In genomic region chr5:71907001-71907564, GRCh38 we compare ENCODE assay signal across 14 cellular contexts.
A peak's percentile ranks its signal among the peaks of the same experiment; 100 is the strongest.
DNase-seq lines count a peak whose midpoint lies in the region; ATAC-seq, FAIRE-seq and TF ChIP-seq lines count a peak whose summit lies in the region.
"Had no signal": no experiment of that assay in that cellular context is flagged by ENCODE, and none has a peak within 500 bp of the region (broad histone marks: within the 10 kb centered on the region; RNA-seq: fewer than 3 reads in every experiment).

No MANE protein-coding gene starts in this region.

- H4K12ac ChIP-seq in trophoblast cell (ENCODE audit: low read depth, low read length) = no peak overlapping the region

- H4K8ac ChIP-seq in trophoblast cell (ENCODE audit: low read depth, low read length) = peak overlapping the region; percentile 69

- H3K4me1 ChIP-seq in astrocyte (ENCODE audit: insufficient read depth, low read length) (no peaks in the 10 kb centered on the region), trophoblast cell (ENCODE audit: control insufficient read depth in 1 of 2, insufficient read depth in 2 of 2, low read length in 2 of 2) (peaks cover 0 to 8% of the 10 kb centered on the region in 2 experiments)

- H3K27ac Mint-ChIP-seq in astrocyte (ENCODE audit: unreplicated experiment) (peak overlapping the region; percentile 60), CD14-positive monocyte (no peak overlapping the region)
- H3K27ac Mint-ChIP-seq: activated naive CD8-positive, alpha-beta T cell treated with anti-CD3 and anti-CD28 coated beads for 36 hours had no signal

- H3K27me3 ChIP-seq in astrocyte (ENCODE audit: insufficient read depth, low read length) (peaks cover 2% of the 10 kb centered on the region), trophoblast cell (ENCODE audit: insufficient read depth, low read length) (no peaks in the 10 kb centered on the region)
- H3K27me3 ChIP-seq: heart right ventricle, stomach had no signal

- H4K20me1 ChIP-seq in astrocyte (ENCODE audit: insufficient read depth, low read length) = no peaks in the 10 kb centered on the region

- FAIRE-seq in astrocyte (lab: Jason Lieb, UNC) = no peak

- no peak overlapping the region for H3K4me3 Mint-ChIP-seq in astrocyte (ENCODE audit: unreplicated experiment)
- no peak overlapping the region for H3K4me3 Mint-ChIP-seq in CD14-positive monocyte
- H3K4me3 Mint-ChIP-seq: activated naive CD8-positive, alpha-beta T cell treated with anti-CD3 and anti-CD28 coated beads for 36 hours had no signal

- H2BK120ac ChIP-seq in trophoblast cell (ENCODE audit: insufficient read depth, low read length, poor library complexity) = no peak overlapping the region

- peak; percentile 68 for ATAC-seq in HG03066 (IDR thresholded peaks at IDR 0.05; ENCODE audit: low read depth, unreplicated experiment)

- H3K79me1 ChIP-seq in trophoblast cell (ENCODE audit: low read length) = peaks cover 2% of the 10 kb centered on the region

- intact Hi-C loops in CD14-positive monocyte (cut with micrococcal nuclease) = no loop called here

- peaks cover 20% of the 10 kb centered on the region for H3K4me1 Mint-ChIP-seq in astrocyte (ENCODE audit: low read depth, unreplicated experiment)
- H3K4me1 Mint-ChIP-seq in CD14-positive monocyte = no peaks in the 10 kb centered on the region
- H3K4me1 Mint-ChIP-seq: activated naive CD8-positive, alpha-beta T cell treated with anti-CD3 and anti-CD28 coated beads for 36 hours had no signal

- no CpG with 5 or more reads among the region's 3 CpGs for WGBS in trophoblast cell (ENCODE audit: extremely low coverage, insufficient coverage, insufficient read length)

- no peak overlapping the region for H3K23ac ChIP-seq in trophoblast cell (ENCODE audit: low read length)

- no peak overlapping the region for H3K14ac ChIP-seq in trophoblast cell (ENCODE audit: low read length)

- H3K4ac ChIP-seq in trophoblast cell (ENCODE audit: low read depth, low read length) = no peak overlapping the region

- H2AK5ac ChIP-seq in trophoblast cell (ENCODE audit: low read length) = no peak overlapping the region

- H4K91ac ChIP-seq in trophoblast cell (ENCODE audit: low read depth, low read length) = peak overlapping the region; percentile 76

- TF ChIP-seq CTCF in astrocyte (IDR thresholded peaks at IDR 0.05; ENCODE audit: insufficient read depth, low read depth, low read length) = no peak
- no peak for TF ChIP-seq CTCF in CD14-positive monocyte (IDR thresholded peaks at IDR 0.05)

- H3K79me2 ChIP-seq in astrocyte (ENCODE audit: insufficient read depth, low read length) (no peaks in the 10 kb centered on the region), trophoblast cell (ENCODE audit: control insufficient read depth, insufficient read depth, low read length, poor library complexity) (no peaks in the 10 kb centered on the region)

- H2BK12ac ChIP-seq in trophoblast cell (ENCODE audit: low read length) = peak overlapping the region; percentile 54

- H3K9me3 ChIP-seq in astrocyte (ENCODE audit: insufficient read depth, low read depth, low read length) (no peaks in the 10 kb centered on the region), trophoblast cell (ENCODE audit: insufficient read depth, low read depth, low read length) (no peaks in the 10 kb centered on the region)
- H3K9me3 ChIP-seq: stomach had no signal

- H2AFZ ChIP-seq in astrocyte (ENCODE audit: low read depth, low read length) (peak overlapping the region; percentile 40), trophoblast cell (ENCODE audit: insufficient read depth, low read length, poor library complexity) (no peak overlapping the region)

- H3K9me3 Mint-ChIP-seq in astrocyte (ENCODE audit: unreplicated experiment) (peaks cover 8% of the 10 kb centered on the region), CD14-positive monocyte (peaks cover 0 to 12% (median 2%) of the 10 kb centered on the region in 7 donors)
- H3K9me3 Mint-ChIP-seq: activated naive CD8-positive, alpha-beta T cell treated with anti-CD3 and anti-CD28 coated beads for 36 hours had no signal

- H3K36me3 Mint-ChIP-seq in astrocyte (ENCODE audit: low read depth, unreplicated experiment) = no peaks in the 10 kb centered on the region
- H3K36me3 Mint-ChIP-seq in CD14-positive monocyte = no peaks in the 10 kb centered on the region
- H3K36me3 Mint-ChIP-seq: activated naive CD8-positive, alpha-beta T cell treated with anti-CD3 and anti-CD28 coated beads for 36 hours had no signal

- H3K4me3 ChIP-seq in astrocyte (ENCODE audit: insufficient read depth, low read depth, low read length) (no peak overlapping the region), trophoblast cell (ENCODE audit: low read depth, low read length) (no peak overlapping the region)
- H3K4me3 ChIP-seq: heart right ventricle, stomach had no signal

- H3K4me2 ChIP-seq in astrocyte (ENCODE audit: low read length) (no peak overlapping the region), trophoblast cell (ENCODE audit: low read length) (no peak overlapping the region)
- H3K4me2 ChIP-seq: KMS-11 had no signal

- H3K9ac ChIP-seq in astrocyte (ENCODE audit: low read length) (no peak overlapping the region), trophoblast cell (ENCODE audit: low read length) (no peak overlapping the region)
- H3K9ac ChIP-seq: KMS-11 had no signal

- H2BK5ac ChIP-seq in trophoblast cell (ENCODE audit: low read depth, low read length, poor library complexity) = no peak overlapping the region

- DNase-seq in NCI-H2171 treated with DMSO at 0.1 percent for 48 hours (lab: John Stamatoyannopoulos, UW) (peak; percentile 51), NCI-H2171 (lab: John Stamatoyannopoulos, UW) (no peak), astrocyte (ENCODE audit: low read depth) (no peak), trophoblast cell (no peak), CD14-positive monocyte (ENCODE audit: low spot score) (no peak), putamen (ENCODE audit: low spot score) (no peak)
- DNase-seq in stimulated activated CD4-positive, alpha-beta T cell treated with anti-CD3 and anti-CD28 coated beads, Interleukin-4, amount 100 ng/mL, for 1 hour = no peak
- DNase-seq: activated naive CD8-positive, alpha-beta T cell treated with anti-CD3 and anti-CD28 coated beads for 36 hours; heart right ventricle; NK-92 treated with Interleukin-12 subunit alpha and Interleukin-12 subunit beta, amount 100 ng/mL, for 24 hours; posterior cingulate gyrus; stomach had no signal

- H3K27ac ChIP-seq in astrocyte (ENCODE audit: low read depth, low read length) (no peak overlapping the region), trophoblast cell (ENCODE audit: low read depth, low read length) (no peak overlapping the region)
- H3K27ac ChIP-seq: heart right ventricle, KMS-11, stomach had no signal

- H3K36me3 ChIP-seq in astrocyte (ENCODE audit: insufficient read depth, low read length) = no peaks in the 10 kb centered on the region
- no peaks in the 10 kb centered on the region for H3K36me3 ChIP-seq in trophoblast cell (ENCODE audit: control insufficient read depth in 1 of 2, insufficient read depth in 2 of 2, low read length in 2 of 2)
- H3K36me3 ChIP-seq: heart right ventricle, stomach had no signal

- H3K18ac ChIP-seq in trophoblast cell (ENCODE audit: low read length) = no peak overlapping the region

- H3K27me3 Mint-ChIP-seq in astrocyte (ENCODE audit: low read depth, unreplicated experiment) = no peaks in the 10 kb centered on the region
- H3K27me3 Mint-ChIP-seq in CD14-positive monocyte (ENCODE audit: low read depth in 3 of 3) = peaks cover 0 to 3% (median 0%) of the 10 kb centered on the region in 3 donors
- H3K27me3 Mint-ChIP-seq: activated naive CD8-positive, alpha-beta T cell treated with anti-CD3 and anti-CD28 coated beads for 36 hours had no signal
